In the genomic region with DNA sequence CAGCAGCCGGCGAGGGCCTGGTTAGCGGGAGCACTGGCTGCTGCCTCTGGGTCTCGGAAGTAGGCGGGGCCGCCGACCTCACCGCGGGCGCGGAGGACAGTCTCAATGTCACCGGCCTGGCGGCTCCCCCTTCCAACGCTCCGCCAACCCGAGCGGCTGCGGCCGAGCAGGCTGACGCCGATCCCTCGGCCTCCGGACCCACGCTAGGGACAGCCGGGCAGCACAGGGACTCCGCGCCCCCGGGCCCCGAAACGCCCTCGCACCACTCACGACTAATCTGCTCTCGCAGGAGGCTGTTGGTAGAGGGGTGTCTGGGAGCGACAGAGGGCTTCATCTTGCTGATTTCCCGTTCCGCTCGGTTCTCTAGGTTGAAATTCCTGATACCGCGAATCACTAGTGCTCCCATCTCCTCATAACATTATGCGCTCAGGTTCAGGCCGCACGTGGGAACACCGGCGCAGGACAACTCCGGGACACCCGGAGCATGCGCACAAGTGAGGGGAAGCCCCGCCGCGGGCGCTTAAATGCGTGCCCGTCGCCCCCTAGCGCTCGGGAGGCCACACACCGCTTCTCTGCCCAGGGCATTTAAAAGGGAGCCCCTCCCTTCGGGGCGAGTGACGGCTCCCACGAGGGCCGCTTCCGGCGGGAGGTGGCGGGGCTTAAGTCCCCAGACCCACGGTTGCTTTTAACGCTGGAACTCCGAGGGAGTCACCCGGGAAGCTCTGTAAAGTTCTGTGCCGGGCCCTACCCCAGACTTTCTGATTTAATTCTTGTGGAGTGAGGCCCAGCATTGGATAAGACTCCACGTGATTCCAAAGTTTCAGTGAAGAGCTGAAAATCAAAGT, we compare ENCODE assay signal across 1 cellular context.
TF ChIP-seq lines count a peak whose summit lies in the region.

A gene (minus strand): TSS at position 496 of the 845 bp plus-strand sequence. CDS start 90 bp downstream, at position 406.

TF ChIP-seq in K562, 482 proteins besides CTCF, POLR2A, EP300 and RAD21 (continued from another document and continues in another):
- TF ChIP-seq HCFC1 (IDR thresholded peaks at IDR 0.05; ENCODE audit: low read depth, low read length) (peak; percentile 67), ZNF830 (CRISPR knock-in tag; IDR thresholded peaks at IDR 0.05) (0 out of 2 replicates have a peak, but pooled peaks have one; percentile 23), JUN (IDR thresholded peaks at IDR 0.05; ENCODE audit: borderline replicate concordance, low read depth, low read length) (peak; percentile 43; the same call in 1 of the 2 replicates), JUN (CRISPR knock-in tag; IDR thresholded peaks at IDR 0.05; ENCODE audit: borderline replicate concordance) (no peak), ZNF124 (CRISPR knock-in tag; IDR thresholded peaks at IDR 0.05) (no peak), NR2F6 (CRISPR knock-in tag; IDR thresholded peaks at IDR 0.05) (no peak), ZFP30 (CRISPR knock-in tag; IDR thresholded peaks at IDR 0.05; ENCODE audit: borderline replicate concordance) (no peak), JUNB (CRISPR knock-in tag; conservative IDR thresholded peaks at IDR 0.05) (no peak), ZNF282 (CRISPR knock-in tag; IDR thresholded peaks at IDR 0.05) (no peak), PTTG1 (tag; IDR thresholded peaks at IDR 0.05; ENCODE audit: low read depth) (no peak), GABPB1 (CRISPR knock-in tag; IDR thresholded peaks at IDR 0.05) (peak; percentile 65; the same call in 1 of the 2 replicates), SUPT5H (IDR thresholded peaks at IDR 0.05) (peak; percentile 82), POLR3A (IDR thresholded peaks at IDR 0.05; ENCODE audit: borderline replicate concordance, extremely low read depth, insufficient read depth, insufficient read length) (no peak), XRCC3 (IDR thresholded peaks at IDR 0.05) (no peak), ZNF239 (CRISPR knock-in tag; IDR thresholded peaks at IDR 0.05) (no peak), SOX6 (IDR thresholded peaks at IDR 0.05) (no peak; the same call in 1 of the 2 replicates), SMC3 (conservative IDR thresholded peaks at IDR 0.05; ENCODE audit: insufficient read depth, low read depth, low read length) (peak; percentile 59), RBM15 (IDR thresholded peaks at IDR 0.05; ENCODE audit: insufficient read depth, low read length) (no peak), CREBBP (IDR thresholded peaks at IDR 0.05; ENCODE audit: low read depth, low read length) (no peak), SAFB2 (IDR thresholded peaks at IDR 0.05; ENCODE audit: borderline replicate concordance, low read depth, low read length, severe bottlenecking) (no peak), RNF2 (IDR thresholded peaks at IDR 0.05) (no peak), SMARCA5 (IDR thresholded peaks at IDR 0.05) (no peak)
- TF ChIP-seq, protein P1, sequence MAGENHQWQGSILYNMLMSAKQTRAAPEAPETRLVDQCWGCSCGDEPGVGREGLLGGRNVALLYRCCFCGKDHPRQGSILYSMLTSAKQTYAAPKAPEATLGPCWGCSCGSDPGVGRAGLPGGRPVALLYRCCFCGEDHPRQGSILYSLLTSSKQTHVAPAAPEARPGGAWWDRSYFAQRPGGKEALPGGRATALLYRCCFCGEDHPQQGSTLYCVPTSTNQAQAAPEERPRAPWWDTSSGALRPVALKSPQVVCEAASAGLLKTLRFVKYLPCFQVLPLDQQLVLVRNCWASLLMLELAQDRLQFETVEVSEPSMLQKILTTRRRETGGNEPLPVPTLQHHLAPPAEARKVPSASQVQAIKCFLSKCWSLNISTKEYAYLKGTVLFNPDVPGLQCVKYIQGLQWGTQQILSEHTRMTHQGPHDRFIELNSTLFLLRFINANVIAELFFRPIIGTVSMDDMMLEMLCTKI (IDR thresholded peaks at IDR 0.05; ENCODE audit: partially characterized antibody): no peak
- TF ChIP-seq, protein P2, sequence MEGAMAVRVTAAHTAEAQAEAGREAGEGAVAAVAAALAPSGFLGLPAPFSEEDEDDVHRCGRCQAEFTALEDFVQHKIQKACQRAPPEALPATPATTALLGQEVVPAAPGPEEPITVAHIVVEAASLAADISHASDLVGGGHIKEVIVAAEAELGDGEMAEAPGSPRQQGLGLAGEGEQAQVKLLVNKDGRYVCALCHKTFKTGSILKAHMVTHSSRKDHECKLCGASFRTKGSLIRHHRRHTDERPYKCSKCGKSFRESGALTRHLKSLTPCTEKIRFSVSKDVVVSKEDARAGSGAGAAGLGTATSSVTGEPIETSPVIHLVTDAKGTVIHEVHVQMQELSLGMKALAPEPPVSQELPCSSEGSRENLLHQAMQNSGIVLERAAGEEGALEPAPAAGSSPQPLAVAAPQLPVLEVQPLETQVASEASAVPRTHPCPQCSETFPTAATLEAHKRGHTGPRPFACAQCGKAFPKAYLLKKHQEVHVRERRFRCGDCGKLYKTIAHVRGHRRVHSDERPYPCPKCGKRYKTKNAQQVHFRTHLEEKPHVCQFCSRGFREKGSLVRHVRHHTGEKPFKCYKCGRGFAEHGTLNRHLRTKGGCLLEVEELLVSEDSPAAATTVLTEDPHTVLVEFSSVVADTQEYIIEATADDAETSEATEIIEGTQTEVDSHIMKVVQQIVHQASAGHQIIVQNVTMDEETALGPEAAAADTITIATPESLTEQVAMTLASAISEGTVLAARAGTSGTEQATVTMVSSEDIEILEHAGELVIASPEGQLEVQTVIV (CRISPR knock-in tag; IDR thresholded peaks at IDR 0.05; ENCODE audit: borderline replicate concordance): no peak
- TF ChIP-seq, protein P3, sequence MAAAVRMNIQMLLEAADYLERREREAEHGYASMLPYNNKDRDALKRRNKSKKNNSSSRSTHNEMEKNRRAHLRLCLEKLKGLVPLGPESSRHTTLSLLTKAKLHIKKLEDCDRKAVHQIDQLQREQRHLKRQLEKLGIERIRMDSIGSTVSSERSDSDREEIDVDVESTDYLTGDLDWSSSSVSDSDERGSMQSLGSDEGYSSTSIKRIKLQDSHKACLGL (CRISPR knock-in tag; IDR thresholded peaks at IDR 0.05; ENCODE audit: borderline replicate concordance, poor library complexity, severe bottlenecking): peak; percentile 83
- TF ChIP-seq, protein P4, sequence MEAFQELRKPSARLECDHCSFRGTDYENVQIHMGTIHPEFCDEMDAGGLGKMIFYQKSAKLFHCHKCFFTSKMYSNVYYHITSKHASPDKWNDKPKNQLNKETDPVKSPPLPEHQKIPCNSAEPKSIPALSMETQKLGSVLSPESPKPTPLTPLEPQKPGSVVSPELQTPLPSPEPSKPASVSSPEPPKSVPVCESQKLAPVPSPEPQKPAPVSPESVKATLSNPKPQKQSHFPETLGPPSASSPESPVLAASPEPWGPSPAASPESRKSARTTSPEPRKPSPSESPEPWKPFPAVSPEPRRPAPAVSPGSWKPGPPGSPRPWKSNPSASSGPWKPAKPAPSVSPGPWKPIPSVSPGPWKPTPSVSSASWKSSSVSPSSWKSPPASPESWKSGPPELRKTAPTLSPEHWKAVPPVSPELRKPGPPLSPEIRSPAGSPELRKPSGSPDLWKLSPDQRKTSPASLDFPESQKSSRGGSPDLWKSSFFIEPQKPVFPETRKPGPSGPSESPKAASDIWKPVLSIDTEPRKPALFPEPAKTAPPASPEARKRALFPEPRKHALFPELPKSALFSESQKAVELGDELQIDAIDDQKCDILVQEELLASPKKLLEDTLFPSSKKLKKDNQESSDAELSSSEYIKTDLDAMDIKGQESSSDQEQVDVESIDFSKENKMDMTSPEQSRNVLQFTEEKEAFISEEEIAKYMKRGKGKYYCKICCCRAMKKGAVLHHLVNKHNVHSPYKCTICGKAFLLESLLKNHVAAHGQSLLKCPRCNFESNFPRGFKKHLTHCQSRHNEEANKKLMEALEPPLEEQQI (IDR thresholded peaks at IDR 0.05): peak; percentile 78; the same call in 1 of the 2 replicates
- TF ChIP-seq, protein P5, sequence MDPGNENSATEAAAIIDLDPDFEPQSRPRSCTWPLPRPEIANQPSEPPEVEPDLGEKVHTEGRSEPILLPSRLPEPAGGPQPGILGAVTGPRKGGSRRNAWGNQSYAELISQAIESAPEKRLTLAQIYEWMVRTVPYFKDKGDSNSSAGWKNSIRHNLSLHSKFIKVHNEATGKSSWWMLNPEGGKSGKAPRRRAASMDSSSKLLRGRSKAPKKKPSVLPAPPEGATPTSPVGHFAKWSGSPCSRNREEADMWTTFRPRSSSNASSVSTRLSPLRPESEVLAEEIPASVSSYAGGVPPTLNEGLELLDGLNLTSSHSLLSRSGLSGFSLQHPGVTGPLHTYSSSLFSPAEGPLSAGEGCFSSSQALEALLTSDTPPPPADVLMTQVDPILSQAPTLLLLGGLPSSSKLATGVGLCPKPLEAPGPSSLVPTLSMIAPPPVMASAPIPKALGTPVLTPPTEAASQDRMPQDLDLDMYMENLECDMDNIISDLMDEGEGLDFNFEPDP (CRISPR knock-in tag; IDR thresholded peaks at IDR 0.05): no peak
- TF ChIP-seq, protein P6, sequence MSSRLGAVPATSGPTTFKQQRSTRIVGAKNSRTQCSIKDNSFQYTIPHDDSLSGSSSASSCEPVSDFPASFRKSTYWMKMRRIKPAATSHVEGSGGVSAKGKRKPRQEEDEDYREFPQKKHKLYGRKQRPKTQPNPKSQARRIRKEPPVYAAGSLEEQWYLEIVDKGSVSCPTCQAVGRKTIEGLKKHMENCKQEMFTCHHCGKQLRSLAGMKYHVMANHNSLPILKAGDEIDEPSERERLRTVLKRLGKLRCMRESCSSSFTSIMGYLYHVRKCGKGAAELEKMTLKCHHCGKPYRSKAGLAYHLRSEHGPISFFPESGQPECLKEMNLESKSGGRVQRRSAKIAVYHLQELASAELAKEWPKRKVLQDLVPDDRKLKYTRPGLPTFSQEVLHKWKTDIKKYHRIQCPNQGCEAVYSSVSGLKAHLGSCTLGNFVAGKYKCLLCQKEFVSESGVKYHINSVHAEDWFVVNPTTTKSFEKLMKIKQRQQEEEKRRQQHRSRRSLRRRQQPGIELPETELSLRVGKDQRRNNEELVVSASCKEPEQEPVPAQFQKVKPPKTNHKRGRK (tag; IDR thresholded peaks at IDR 0.05): no peak
- TF ChIP-seq, protein P7, sequence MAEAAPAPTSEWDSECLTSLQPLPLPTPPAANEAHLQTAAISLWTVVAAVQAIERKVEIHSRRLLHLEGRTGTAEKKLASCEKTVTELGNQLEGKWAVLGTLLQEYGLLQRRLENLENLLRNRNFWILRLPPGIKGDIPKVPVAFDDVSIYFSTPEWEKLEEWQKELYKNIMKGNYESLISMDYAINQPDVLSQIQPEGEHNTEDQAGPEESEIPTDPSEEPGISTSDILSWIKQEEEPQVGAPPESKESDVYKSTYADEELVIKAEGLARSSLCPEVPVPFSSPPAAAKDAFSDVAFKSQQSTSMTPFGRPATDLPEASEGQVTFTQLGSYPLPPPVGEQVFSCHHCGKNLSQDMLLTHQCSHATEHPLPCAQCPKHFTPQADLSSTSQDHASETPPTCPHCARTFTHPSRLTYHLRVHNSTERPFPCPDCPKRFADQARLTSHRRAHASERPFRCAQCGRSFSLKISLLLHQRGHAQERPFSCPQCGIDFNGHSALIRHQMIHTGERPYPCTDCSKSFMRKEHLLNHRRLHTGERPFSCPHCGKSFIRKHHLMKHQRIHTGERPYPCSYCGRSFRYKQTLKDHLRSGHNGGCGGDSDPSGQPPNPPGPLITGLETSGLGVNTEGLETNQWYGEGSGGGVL (CRISPR knock-in tag; IDR thresholded peaks at IDR 0.05): no peak
- TF ChIP-seq, protein P8, sequence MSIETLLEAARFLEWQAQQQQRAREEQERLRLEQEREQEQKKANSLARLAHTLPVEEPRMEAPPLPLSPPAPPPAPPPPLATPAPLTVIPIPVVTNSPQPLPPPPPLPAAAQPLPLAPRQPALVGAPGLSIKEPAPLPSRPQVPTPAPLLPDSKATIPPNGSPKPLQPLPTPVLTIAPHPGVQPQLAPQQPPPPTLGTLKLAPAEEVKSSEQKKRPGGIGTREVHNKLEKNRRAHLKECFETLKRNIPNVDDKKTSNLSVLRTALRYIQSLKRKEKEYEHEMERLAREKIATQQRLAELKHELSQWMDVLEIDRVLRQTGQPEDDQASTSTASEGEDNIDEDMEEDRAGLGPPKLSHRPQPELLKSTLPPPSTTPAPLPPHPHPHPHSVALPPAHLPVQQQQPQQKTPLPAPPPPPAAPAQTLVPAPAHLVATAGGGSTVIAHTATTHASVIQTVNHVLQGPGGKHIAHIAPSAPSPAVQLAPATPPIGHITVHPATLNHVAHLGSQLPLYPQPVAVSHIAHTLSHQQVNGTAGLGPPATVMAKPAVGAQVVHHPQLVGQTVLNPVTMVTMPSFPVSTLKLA (conservative IDR thresholded peaks at IDR 0.05): peak; percentile 98 to 99
- TF ChIP-seq, protein P9, sequence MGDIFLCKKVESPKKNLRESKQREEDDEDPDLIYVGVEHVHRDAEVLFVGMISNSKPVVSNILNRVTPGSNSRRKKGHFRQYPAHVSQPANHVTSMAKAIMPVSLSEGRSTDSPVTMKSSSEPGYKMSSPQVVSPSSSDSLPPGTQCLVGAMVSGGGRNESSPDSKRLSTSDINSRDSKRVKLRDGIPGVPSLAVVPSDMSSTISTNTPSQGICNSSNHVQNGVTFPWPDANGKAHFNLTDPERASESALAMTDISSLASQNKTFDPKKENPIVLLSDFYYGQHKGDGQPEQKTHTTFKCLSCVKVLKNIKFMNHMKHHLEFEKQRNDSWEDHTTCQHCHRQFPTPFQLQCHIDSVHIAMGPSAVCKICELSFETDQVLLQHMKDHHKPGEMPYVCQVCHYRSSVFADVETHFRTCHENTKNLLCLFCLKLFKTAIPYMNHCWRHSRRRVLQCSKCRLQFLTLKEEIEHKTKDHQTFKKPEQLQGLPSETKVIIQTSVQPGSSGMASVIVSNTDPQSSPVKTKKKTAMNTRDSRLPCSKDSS (IDR thresholded peaks at IDR 0.05; ENCODE audit: low read depth, partially characterized antibody): no peak
- TF ChIP-seq, protein P10, sequence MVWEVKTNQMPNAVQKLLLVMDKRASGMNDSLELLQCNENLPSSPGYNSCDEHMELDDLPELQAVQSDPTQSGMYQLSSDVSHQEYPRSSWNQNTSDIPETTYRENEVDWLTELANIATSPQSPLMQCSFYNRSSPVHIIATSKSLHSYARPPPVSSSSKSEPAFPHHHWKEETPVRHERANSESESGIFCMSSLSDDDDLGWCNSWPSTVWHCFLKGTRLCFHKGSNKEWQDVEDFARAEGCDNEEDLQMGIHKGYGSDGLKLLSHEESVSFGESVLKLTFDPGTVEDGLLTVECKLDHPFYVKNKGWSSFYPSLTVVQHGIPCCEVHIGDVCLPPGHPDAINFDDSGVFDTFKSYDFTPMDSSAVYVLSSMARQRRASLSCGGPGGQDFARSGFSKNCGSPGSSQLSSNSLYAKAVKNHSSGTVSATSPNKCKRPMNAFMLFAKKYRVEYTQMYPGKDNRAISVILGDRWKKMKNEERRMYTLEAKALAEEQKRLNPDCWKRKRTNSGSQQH (CRISPR knock-in tag; IDR thresholded peaks at IDR 0.05): no peak
